ENCODE assay signal across 12 cellular contexts in genomic region chr13:42412812-42413795, GRCh38.
DNase-seq lines count a peak whose midpoint lies in the region; ATAC-seq and TF ChIP-seq lines count a peak whose summit lies in the region.
"Had no signal": no experiment of that assay in that cellular context is flagged by ENCODE, and none has a peak within 500 bp of the region (broad histone marks: within the 10 kb centered on the region; RNA-seq: fewer than 3 reads in every experiment).

No MANE protein-coding gene starts in this region.

- H3K36me3 ChIP-seq in OCI-LY3 (replicated peaks; ENCODE audit: low read depth, low read length) (no peaks in the 10 kb centered on the region), thyroid gland (no peaks in the 10 kb centered on the region)
- H3K36me3 ChIP-seq: suprapubic skin had no signal

- H3K27me3 Mint-ChIP-seq in activated CD4-positive, alpha-beta T cell treated with anti-CD3 and anti-CD28 coated beads, Interleukin-2, amount 10 ng/mL, durations not matched to agents 24 days and 14 days, result no peaks in the 10 kb centered on the region
- H3K27me3 Mint-ChIP-seq in glutamatergic neuron (ENCODE audit: unreplicated experiment) (peaks cover 2% of the 10 kb centered on the region), T-cell (no peaks in the 10 kb centered on the region)

- DNase-seq in activated CD4-positive, alpha-beta T cell treated with anti-CD3 and anti-CD28 coated beads, Interleukin-2, amount 10 ng/mL, durations not matched to agents 24 days and 14 days, result peak; percentile 43
- DNase-seq in activated CD4-positive, alpha-beta T cell treated with anti-CD3 and anti-CD28 coated beads for 1 hour, result no peak
- DNase-seq in thyroid gland, result peak; percentile 6 to 26
- no peak for DNase-seq in T1000 (lab: John Stamatoyannopoulos, UW)
- no peak for DNase-seq in glutamatergic neuron
- DNase-seq in T-cell, result no peak
- DNase-seq: activated CD4-positive, alpha-beta T cell treated with anti-CD3 and anti-CD28 coated beads, Interleukin-2, amount 50 U/mL, for 4 hours; islet precursor cell had no signal

- H3K27ac ChIP-seq in OCI-LY3 (ENCODE audit: low read length), result peak overlapping the region; percentile 66
- H3K27ac ChIP-seq in thyroid gland, result no peak overlapping the region
- H3K27ac ChIP-seq: suprapubic skin had no signal

- peaks cover 3% of the 10 kb centered on the region for H3K9me3 Mint-ChIP-seq in activated CD4-positive, alpha-beta T cell treated with anti-CD3 and anti-CD28 coated beads, Interleukin-2, amount 10 ng/mL, durations not matched to agents 24 days and 14 days
- H3K9me3 Mint-ChIP-seq in glutamatergic neuron (ENCODE audit: unreplicated experiment) (peaks cover 2% of the 10 kb centered on the region), T-cell (no peaks in the 10 kb centered on the region)

- intact Hi-C loops in activated CD4-positive, alpha-beta T cell treated with anti-CD3 and anti-CD28 coated beads, Interleukin-2, amount 10 ng/mL, durations not matched to agents 24 days and 14 days (cut with micrococcal nuclease), result no loop called here
- intact Hi-C loops in thyroid gland (cut with DNase I), result no loop called here

- CTCF ChIA-PET in T-cell (lab: Charles Lee), result no interaction called here

- H3K27me3 ChIP-seq in OCI-LY3 (ENCODE audit: low read depth, low read length), result peaks cover 16% of the 10 kb centered on the region; the same call in 1 of the 2 replicates
- H3K27me3 ChIP-seq in thyroid gland, result no peaks in the 10 kb centered on the region
- H3K27me3 ChIP-seq: suprapubic skin had no signal

- peaks cover 51% of the 10 kb centered on the region for H3K4me1 ChIP-seq in OCI-LY3 (ENCODE audit: low read length)
- no peaks in the 10 kb centered on the region for H3K4me1 ChIP-seq in thyroid gland
- H3K4me1 ChIP-seq: suprapubic skin had no signal

- POLR2A ChIA-PET in T-cell (lab: Charles Lee), result interaction anchor here in 1 of 2 donors (0.5 kb wide), 1 partner anchor 165 kb away, joined by 4 read pairs; no protein-coding TSS in a partner anchor

- TF ChIP-seq CTCF in OCI-LY3 (IDR thresholded peaks at IDR 0.05; ENCODE audit: low read depth, low read length) (no peak), thyroid gland (IDR thresholded peaks at IDR 0.05) (no peak), glutamatergic neuron (IDR thresholded peaks at IDR 0.05; ENCODE audit: partially characterized antibody, unreplicated experiment) (no peak)

- H3K4me3 ChIP-seq in OCI-LY3 (ENCODE audit: low read length), result peak overlapping the region; percentile 58
- H3K4me3 ChIP-seq in thyroid gland (replicated peaks in 1 of 3), result no peak overlapping the region
- H3K4me3 ChIP-seq: suprapubic skin had no signal

- H2AFZ ChIP-seq in OCI-LY3 (ENCODE audit: low read depth, low read length), result no peak overlapping the region

- ATAC-seq in HG02571 (IDR thresholded peaks at IDR 0.05; ENCODE audit: unreplicated experiment), result peak; percentile 49
- ATAC-seq in T-cell (replicated peaks in 1 of 4), result no peak

- H3K9me3 ChIP-seq in OCI-LY3 (ENCODE audit: insufficient read depth, low read length) (no peaks in the 10 kb centered on the region), thyroid gland (no peaks in the 10 kb centered on the region)
- H3K9me3 ChIP-seq: suprapubic skin had no signal

- H3K4me3 Mint-ChIP-seq in activated CD4-positive, alpha-beta T cell treated with anti-CD3 and anti-CD28 coated beads, Interleukin-2, amount 10 ng/mL, durations not matched to agents 24 days and 14 days, result no peak overlapping the region
- H3K4me3 Mint-ChIP-seq in glutamatergic neuron (ENCODE audit: unreplicated experiment) (no peak overlapping the region), T-cell (no peak overlapping the region)

- WGBS in thyroid gland, 2 donors, result 68 to 70% methylated on average over 8 of the region's 8 CpGs

- H3K9ac ChIP-seq in OCI-LY3 (ENCODE audit: low read length), result peak overlapping the region; percentile 6; the same call in 1 of the 2 replicates

- H3K4me1 Mint-ChIP-seq in activated CD4-positive, alpha-beta T cell treated with anti-CD3 and anti-CD28 coated beads, Interleukin-2, amount 10 ng/mL, durations not matched to agents 24 days and 14 days, result peaks cover 31% of the 10 kb centered on the region
- H3K4me1 Mint-ChIP-seq in glutamatergic neuron (ENCODE audit: low read depth, unreplicated experiment) (peaks cover 9% of the 10 kb centered on the region), T-cell (no peaks in the 10 kb centered on the region)

- peak overlapping the region; percentile 53 for H3K27ac Mint-ChIP-seq in activated CD4-positive, alpha-beta T cell treated with anti-CD3 and anti-CD28 coated beads, Interleukin-2, amount 10 ng/mL, durations not matched to agents 24 days and 14 days
- H3K27ac Mint-ChIP-seq in glutamatergic neuron (ENCODE audit: unreplicated experiment) (no peak overlapping the region), T-cell (no peak overlapping the region)
- H3K27ac Mint-ChIP-seq: activated naive CD4-positive, alpha-beta T cell treated with anti-CD3 and anti-CD28 coated beads, Interleukin-2, amount 50 U/mL, for 72 hours had no signal

- TF ChIP-seq POLR2A in thyroid gland (IDR thresholded peaks at IDR 0.05), result no peak

- H3K36me3 Mint-ChIP-seq in activated CD4-positive, alpha-beta T cell treated with anti-CD3 and anti-CD28 coated beads, Interleukin-2, amount 10 ng/mL, durations not matched to agents 24 days and 14 days (ENCODE audit: low read depth), result peaks cover 50% of the 10 kb centered on the region
- H3K36me3 Mint-ChIP-seq in glutamatergic neuron (ENCODE audit: unreplicated experiment), result no peaks in the 10 kb centered on the region
- H3K36me3 Mint-ChIP-seq in T-cell, result no peaks in the 10 kb centered on the region

- no peaks in the 10 kb centered on the region for H3K79me2 ChIP-seq in OCI-LY3 (ENCODE audit: low read length)

- H4K20me1 ChIP-seq in OCI-LY3 (ENCODE audit: insufficient read depth, low read length), result no peaks in the 10 kb centered on the region

- peak overlapping the region; percentile 86 for H3K4me2 ChIP-seq in OCI-LY3 (ENCODE audit: low read length)

Comparison
In these comparisons a context has a peak if more than half of its experiments do, and no peak if none do; other contexts are left out.
1. DNase-seq: peak in activated CD4-positive, alpha-beta T cell treated with anti-CD3 and anti-CD28 coated beads, Interleukin-2, amount 10 ng/mL, durations not matched to agents 24 days and 14 days (single experiment) and thyroid gland (2 of 2); none in activated CD4-positive, alpha-beta T cell treated with anti-CD3 and anti-CD28 coated beads for 1 hour (single experiment), T1000 (single experiment), glutamatergic neuron (single experiment) and T-cell (0 of 34).